ENCODE assay signal across 16 cellular contexts in the genomic region with DNA sequence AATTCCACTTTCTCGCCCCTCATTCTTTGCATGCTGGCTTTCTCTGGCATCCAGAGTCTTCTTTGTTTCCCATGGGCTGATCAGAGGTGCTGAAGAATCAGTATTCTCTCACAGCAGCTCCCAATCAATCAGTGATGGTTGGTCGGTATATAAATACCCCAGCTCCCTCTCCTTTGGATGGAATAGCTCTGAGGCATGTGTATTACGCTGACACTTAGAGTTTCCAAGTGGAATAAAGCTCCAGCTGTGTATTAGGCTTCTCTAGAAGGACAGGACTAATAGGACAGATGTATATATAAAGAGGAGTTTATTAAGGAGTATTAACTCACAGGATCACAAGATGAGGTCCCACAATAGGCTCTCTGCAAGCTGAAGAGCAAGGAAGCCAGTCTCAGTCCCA.
DNase-seq lines count a peak whose midpoint lies in the region; ATAC-seq, FAIRE-seq and TF ChIP-seq lines count a peak whose summit lies in the region.
"Had no signal": no experiment of that assay in that cellular context is flagged by ENCODE, and none has a peak within 500 bp of the region (broad histone marks: within the 10 kb centered on the region; RNA-seq: fewer than 3 reads in every experiment).

No MANE protein-coding gene starts in this region.

- CTCF ChIA-PET in A549 (lab: Yijun Ruan, JAX): interaction anchor here (0.9 to 1.8 kb wide), 2 partner anchors 9 to 13 kb away, joined by 3 to 5 read pairs; no protein-coding TSS in a partner anchor
- CTCF ChIA-PET in PC-9 (lab: Charles Lee): no interaction called here
- CTCF ChIA-PET in GM10248 (lab: Yijun Ruan, JAX): interaction anchor here (1.0 to 1.9 kb wide), 2 partner anchors 8 to 32 kb away, joined by 3 to 4 read pairs; no protein-coding TSS in a partner anchor

- H2AFZ ChIP-seq in PC-9: no peak overlapping the region

- H3K27ac ChIP-seq in A549: no peak overlapping the region
- H3K27ac ChIP-seq in PC-9: no peak overlapping the region
- H3K27ac ChIP-seq: heart left ventricle, psoas muscle, thoracic aorta had no signal

- intact Hi-C loops in PC-9 (cut with micrococcal nuclease; ENCODE audit: unreplicated experiment): no loop called here

- H4K20me1 ChIP-seq in PC-9 (ENCODE audit: insufficient read depth): no peaks in the 10 kb centered on the region

- no peak for FAIRE-seq in A549 (lab: Jason Lieb, UNC)
- FAIRE-seq: GM12878 had no signal

- TF ChIP-seq CTCF in A549 (IDR thresholded peaks at IDR 0.05) (no peak), GM12872 (IDR thresholded peaks at IDR 0.05; ENCODE audit: insufficient read depth, low read depth, low read length) (0 out of 3 replicates have a peak, but pooled peaks have one; percentile 6), PC-9 (conservative IDR thresholded peaks at IDR 0.05) (peak; percentile 68), fibroblast of mammary gland (conservative IDR thresholded peaks at IDR 0.05; ENCODE audit: control insufficient read depth, insufficient read depth, low read depth, low read length) (peak; percentile 14), GM10248 (IDR thresholded peaks at IDR 0.05; ENCODE audit: control extremely low read depth, extremely low read depth, low read depth, missing control alignments) (no peak)

- no peak for TF ChIP-seq EP300 in A549 (IDR thresholded peaks at IDR 0.05)

- peak; percentile 12 to 28; a peak in 2 of 5 replicates for TF ChIP-seq RAD21 in A549 (conservative IDR thresholded peaks at IDR 0.05 in 1 of 2, IDR thresholded peaks at IDR 0.05 in 1 of 2)

- H3K36me3 ChIP-seq in PC-9 (ENCODE audit: low read depth): no peaks in the 10 kb centered on the region
- H3K36me3 ChIP-seq: heart left ventricle, thoracic aorta had no signal

- no peaks in the 10 kb centered on the region for H3F3A ChIP-seq in PC-9 (ENCODE audit: insufficient read depth, low read depth)

- H3K79me2 ChIP-seq in PC-9 (ENCODE audit: low read depth): no peaks in the 10 kb centered on the region

- WGBS in A549 (ENCODE audit: missing lambda C conversion rate): 27% methylated on average over 3 of the region's 3 CpGs

- H3K9me3 ChIP-seq in A549 (peaks cover 8% of the 10 kb centered on the region; the same call in 1 of the 3 replicates), PC-9 (ENCODE audit: insufficient read depth, low read depth) (peaks cover 5% of the 10 kb centered on the region)

- no peaks in the 10 kb centered on the region for H3K27me3 ChIP-seq in PC-9 (ENCODE audit: insufficient read depth, low read depth)
- H3K27me3 ChIP-seq: heart left ventricle had no signal

- POLR2A ChIA-PET in A549 (lab: Yijun Ruan, JAX) (no interaction called here), PC-9 (lab: Charles Lee; ENCODE audit: unreplicated experiment) (no interaction called here), GM10248 (lab: Yijun Ruan, JAX) (no interaction called here)

- no peaks in the 10 kb centered on the region for H3K9me2 ChIP-seq in PC-9 (ENCODE audit: insufficient read depth)

- TF ChIP-seq POLR2A in A549 (IDR thresholded peaks at IDR 0.05; ENCODE audit: low read length): no peak

- no TSS peak for BruUV-seq in PC-9 (replicated peaks; lab: Mats Ljungman, UMichigan)

- H3K4me2 ChIP-seq in A549 (no peak overlapping the region), PC-9 (no peak overlapping the region)

- peak in 1 of 2 experiments; percentile 24 for DNase-seq in A549 (ENCODE audit: low read depth in 1 of 2, low spot score in 1 of 2)
- DNase-seq in PC-9: no peak
- no peak for DNase-seq in fibroblast of mammary gland (ENCODE audit: low read depth)
- DNase-seq in hypothalamus (lab: John Stamatoyannopoulos, UW): no peak
- no peak for DNase-seq in GM10248 (ENCODE audit: extremely low spot score)
- DNase-seq in activated effector memory CD4-positive, alpha-beta T cell treated with anti-CD3 and anti-CD28 coated beads, Interleukin-2, amount 50 U/mL, for 16 hours: no peak
- DNase-seq in NCI-H1105 (lab: John Stamatoyannopoulos, UW): no peak
- DNase-seq: activated CD4-positive, alpha-beta T cell treated with anti-CD3 and anti-CD28 coated beads for 1 hour; activated naive CD8-positive, alpha-beta T cell treated with anti-CD3 and anti-CD28 coated beads for 36 hours; DMS79 treated with DMSO at 0.1 percent for 48 hours; heart left ventricle; NCI-H2171 treated with DMSO at 0.1 percent for 48 hours; psoas muscle had no signal

- H3K4me1 ChIP-seq in A549 (no peaks in the 10 kb centered on the region), PC-9 (replicated peaks; ENCODE audit: insufficient read depth) (no peaks in the 10 kb centered on the region)
- H3K4me1 ChIP-seq: heart left ventricle had no signal

- H3K4me3 ChIP-seq in A549: no peak overlapping the region
- H3K4me3 ChIP-seq in PC-9: no peak overlapping the region
- H3K4me3 ChIP-seq in fibroblast of mammary gland (ENCODE audit: control insufficient read depth, low read depth, low read length): no peak overlapping the region
- H3K4me3 ChIP-seq: GM12878, heart left ventricle, psoas muscle, thoracic aorta had no signal

- ATAC-seq in A549: peak in 1 of 2 experiments; percentile 54; a peak in 1 of 6 replicates
- ATAC-seq: GM12878, heart left ventricle, psoas muscle had no signal

TF ChIP-seq in A549, 52 proteins besides CTCF, POLR2A, EP300 and RAD21:
- TF ChIP-seq PHF8 (IDR thresholded peaks at IDR 0.05; ENCODE audit: borderline replicate concordance, low read depth) (no peak), CBX2 (IDR thresholded peaks at IDR 0.05; ENCODE audit: borderline replicate concordance, low read depth) (no peak), SREBF2 (IDR thresholded peaks at IDR 0.05) (no peak), HOXA7 (CRISPR knock-in tag; IDR thresholded peaks at IDR 0.05) (no peak), ZNF302 (CRISPR knock-in tag; IDR thresholded peaks at IDR 0.05) (no peak), TP53 (CRISPR knock-in tag; IDR thresholded peaks at IDR 0.05) (no peak), NPAS2 (CRISPR knock-in tag; IDR thresholded peaks at IDR 0.05; ENCODE audit: borderline replicate concordance) (no peak), ZFP36 (IDR thresholded peaks at IDR 0.05; ENCODE audit: borderline replicate concordance, partially characterized antibody) (no peak), ZC3H11A (IDR thresholded peaks at IDR 0.05) (no peak), FOXS1 (CRISPR knock-in tag; IDR thresholded peaks at IDR 0.05) (no peak), ESRRA (IDR thresholded peaks at IDR 0.05; ENCODE audit: borderline replicate concordance, low read length) (no peak), NR3C1 (IDR thresholded peaks at IDR 0.05) (no peak), POLR2AphosphoS2 (conservative IDR thresholded peaks at IDR 0.05; ENCODE audit: low read length) (no peak)
- TF ChIP-seq, protein P1, sequence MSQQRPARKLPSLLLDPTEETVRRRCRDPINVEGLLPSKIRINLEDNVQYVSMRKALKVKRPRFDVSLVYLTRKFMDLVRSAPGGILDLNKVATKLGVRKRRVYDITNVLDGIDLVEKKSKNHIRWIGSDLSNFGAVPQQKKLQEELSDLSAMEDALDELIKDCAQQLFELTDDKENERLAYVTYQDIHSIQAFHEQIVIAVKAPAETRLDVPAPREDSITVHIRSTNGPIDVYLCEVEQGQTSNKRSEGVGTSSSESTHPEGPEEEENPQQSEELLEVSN (IDR thresholded peaks at IDR 0.05; ENCODE audit: borderline replicate concordance, low read depth): no peak
- TF ChIP-seq, protein P2, sequence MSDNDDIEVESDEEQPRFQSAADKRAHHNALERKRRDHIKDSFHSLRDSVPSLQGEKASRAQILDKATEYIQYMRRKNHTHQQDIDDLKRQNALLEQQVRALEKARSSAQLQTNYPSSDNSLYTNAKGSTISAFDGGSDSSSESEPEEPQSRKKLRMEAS (IDR thresholded peaks at IDR 0.05): no peak
- TF ChIP-seq, protein P3, sequence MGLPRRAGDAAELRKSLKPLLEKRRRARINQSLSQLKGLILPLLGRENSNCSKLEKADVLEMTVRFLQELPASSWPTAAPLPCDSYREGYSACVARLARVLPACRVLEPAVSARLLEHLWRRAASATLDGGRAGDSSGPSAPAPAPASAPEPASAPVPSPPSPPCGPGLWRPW (IDR thresholded peaks at IDR 0.05): no peak
- TF ChIP-seq, protein P4, sequence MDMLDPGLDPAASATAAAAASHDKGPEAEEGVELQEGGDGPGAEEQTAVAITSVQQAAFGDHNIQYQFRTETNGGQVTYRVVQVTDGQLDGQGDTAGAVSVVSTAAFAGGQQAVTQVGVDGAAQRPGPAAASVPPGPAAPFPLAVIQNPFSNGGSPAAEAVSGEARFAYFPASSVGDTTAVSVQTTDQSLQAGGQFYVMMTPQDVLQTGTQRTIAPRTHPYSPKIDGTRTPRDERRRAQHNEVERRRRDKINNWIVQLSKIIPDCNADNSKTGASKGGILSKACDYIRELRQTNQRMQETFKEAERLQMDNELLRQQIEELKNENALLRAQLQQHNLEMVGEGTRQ (IDR thresholded peaks at IDR 0.05): no peak

Comparison
In these comparisons a context has a peak if more than half of its experiments do, and no peak if none do; other contexts are left out.
1. CTCF ChIP-seq: peak in GM12872 (single experiment), PC-9 (single experiment) and fibroblast of mammary gland (single experiment); none in A549 (single experiment) and GM10248 (single experiment).